ENCODE assay signal across 8 cellular contexts in the genomic region with DNA sequence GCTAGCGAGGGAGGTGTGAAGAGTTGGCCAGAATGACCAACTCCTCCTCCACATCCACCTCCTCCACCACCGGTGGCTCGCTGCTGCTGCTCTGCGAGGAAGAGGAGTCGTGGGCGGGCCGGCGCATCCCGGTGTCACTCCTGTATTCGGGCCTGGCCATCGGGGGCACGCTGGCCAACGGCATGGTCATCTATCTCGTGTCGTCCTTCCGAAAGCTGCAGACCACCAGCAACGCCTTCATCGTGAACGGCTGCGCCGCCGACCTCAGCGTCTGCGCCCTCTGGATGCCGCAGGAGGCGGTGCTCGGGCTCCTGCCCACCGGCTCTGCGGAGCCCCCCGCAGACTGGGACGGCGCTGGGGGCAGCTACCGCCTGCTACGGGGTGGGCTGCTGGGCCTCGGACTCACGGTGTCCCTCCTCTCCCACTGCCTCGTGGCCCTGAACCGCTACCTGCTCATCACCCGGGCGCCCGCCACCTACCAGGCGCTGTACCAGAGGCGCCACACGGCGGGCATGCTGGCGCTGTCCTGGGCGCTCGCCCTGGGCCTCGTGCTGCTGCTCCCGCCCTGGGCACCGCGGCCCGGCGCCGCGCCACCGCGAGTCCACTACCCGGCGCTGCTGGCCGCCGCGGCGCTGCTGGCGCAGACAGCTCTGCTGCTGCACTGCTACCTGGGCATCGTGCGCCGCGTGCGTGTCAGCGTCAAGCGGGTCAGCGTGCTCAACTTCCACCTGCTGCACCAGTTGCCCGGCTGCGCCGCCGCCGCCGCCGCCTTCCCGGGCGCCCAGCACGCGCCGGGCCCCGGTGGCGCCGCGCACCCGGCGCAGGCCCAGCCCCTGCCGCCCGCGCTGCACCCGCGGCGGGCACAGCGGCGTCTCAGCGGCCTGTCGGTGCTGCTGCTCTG.
DNase-seq lines count a peak whose midpoint lies in the region; TF ChIP-seq lines count a peak whose summit lies in the region.

No MANE protein-coding gene starts in this region.

- H3K4me3 ChIP-seq in NT2/D1 (ENCODE audit: insufficient read length, low read depth) (peak overlapping the region; percentile 61), astrocyte of the spinal cord (ENCODE audit: low read depth, low read length) (peak overlapping the region; percentile 29)

- DNase-seq in NCI-H2081 (lab: John Stamatoyannopoulos, UW): peak; percentile 13 to 43
- no peak for DNase-seq in NCI-H2081 treated with DMSO at 0.1 percent for 48 hours (lab: John Stamatoyannopoulos, UW)
- DNase-seq in NT2/D1 (ENCODE audit: low read depth, low spot score): no peak
- DNase-seq in astrocyte of the spinal cord (ENCODE audit: low read depth, low spot score): no peak
- DNase-seq in iris pigment epithelial cell (ENCODE audit: low read depth): peak; percentile 10
- DNase-seq in stimulated activated CD4-positive, alpha-beta T cell treated with anti-CD3 and anti-CD28 coated beads, Interleukin-12 subunit alpha, Interleukin-12 subunit beta, amount 100 ng/mL, for 4 hours: peak; percentile 34
- no peak for DNase-seq in NCI-H1436 (lab: John Stamatoyannopoulos, UW)
- DNase-seq in HCEC 1CT: no peak

- in situ Hi-C loops in astrocyte of the spinal cord (cut with HindIII; ENCODE audit: low sequenced_read_pairs): no loop called here

- TF ChIP-seq CTCF in astrocyte of the spinal cord (IDR thresholded peaks at IDR 0.05; ENCODE audit: low read depth, low read length): no peak

- H3K27me3 ChIP-seq in NT2/D1 (ENCODE audit: insufficient read depth, insufficient read length): peaks cover 68% of the 10 kb centered on the region

- no peaks in the 10 kb centered on the region for H3K9me3 ChIP-seq in NT2/D1 (ENCODE audit: insufficient read depth, low read length)

- peak overlapping the region; percentile 84 for H3K9ac ChIP-seq in NT2/D1 (ENCODE audit: insufficient read length, low read depth)

- H3K36me3 ChIP-seq in NT2/D1 (ENCODE audit: insufficient read depth, insufficient read length, low read length): no peaks in the 10 kb centered on the region

- H3K4me1 ChIP-seq in NT2/D1 (ENCODE audit: insufficient read depth, insufficient read length): peaks cover 6% of the 10 kb centered on the region

Comparison
In these comparisons a context has a peak if more than half of its experiments do, and no peak if none do; other contexts are left out.
1. DNase-seq: peak in NCI-H2081 (2 of 2), iris pigment epithelial cell (single experiment) and stimulated activated CD4-positive, alpha-beta T cell treated with anti-CD3 and anti-CD28 coated beads, Interleukin-12 subunit alpha, Interleukin-12 subunit beta, amount 100 ng/mL, for 4 hours (single experiment); none in NCI-H2081 treated with DMSO at 0.1 percent for 48 hours (single experiment), NT2/D1 (single experiment), astrocyte of the spinal cord (single experiment), NCI-H1436 (single experiment) and HCEC 1CT (single experiment).